In the genomic region with DNA sequence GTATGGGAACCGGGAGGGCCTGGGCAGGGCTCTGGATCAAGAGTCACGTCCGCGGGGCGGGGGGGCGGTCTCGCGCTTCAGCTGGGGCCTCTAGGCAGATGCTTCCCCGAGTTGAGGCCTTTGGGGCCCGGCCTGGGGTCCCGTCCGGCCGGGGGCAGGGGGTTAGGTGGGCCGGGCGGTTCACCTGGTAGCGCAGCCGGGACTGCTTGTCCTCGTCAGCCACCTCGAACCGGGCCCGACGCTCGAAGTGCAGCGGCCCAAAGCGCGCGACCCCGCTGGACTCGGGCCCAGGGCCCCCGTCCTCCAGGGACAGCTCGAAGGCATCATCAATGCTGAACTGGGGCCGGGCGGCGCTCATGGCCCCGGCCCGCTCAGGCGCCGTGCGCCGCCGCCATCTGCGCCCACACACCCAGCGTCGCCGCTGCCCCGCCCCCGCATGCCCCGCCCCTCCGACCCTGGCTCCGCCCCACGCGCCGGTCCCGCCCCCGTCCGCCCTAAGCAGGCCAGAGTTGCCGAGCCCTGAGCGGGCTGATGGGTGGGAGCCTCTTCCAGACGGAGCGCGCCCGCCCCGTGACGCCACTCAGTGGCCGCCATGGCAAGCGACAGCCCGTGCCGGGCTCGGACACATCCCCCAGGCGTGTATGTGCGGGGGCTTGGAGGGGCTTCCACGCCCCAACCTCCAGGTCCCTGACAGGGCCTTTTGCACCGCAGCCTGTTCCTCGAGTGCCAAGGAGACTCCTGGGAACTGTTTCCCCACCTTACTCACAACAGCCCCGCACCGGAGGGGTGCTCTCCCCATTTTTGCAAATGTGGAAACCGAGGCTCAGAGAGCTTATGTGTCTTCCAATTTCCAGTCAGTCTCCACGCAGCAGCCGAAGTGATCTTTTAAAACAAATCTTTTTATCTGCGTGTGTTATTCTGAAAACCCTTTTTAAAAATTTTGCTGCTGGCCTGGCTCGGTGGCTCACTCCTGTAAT, we compare ENCODE assay signal across 8 cellular contexts. TPM values are rescaled to one million over a fixed set of nuclear protein-coding genes. Genes with fewer than 3 reads are reported as not detected.
DNase-seq lines count a peak whose midpoint lies in the region; ATAC-seq, FAIRE-seq and TF ChIP-seq lines count a peak whose summit lies in the region.

A gene with protein sequence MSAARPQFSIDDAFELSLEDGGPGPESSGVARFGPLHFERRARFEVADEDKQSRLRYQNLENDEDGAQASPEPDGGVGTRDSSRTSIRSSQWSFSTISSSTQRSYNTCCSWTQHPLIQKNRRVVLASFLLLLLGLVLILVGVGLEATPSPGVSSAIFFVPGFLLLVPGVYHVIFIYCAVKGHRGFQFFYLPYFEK (minus strand): TSS at position 417 of the 977 bp plus-strand sequence. CDS start 59 bp downstream, at position 358.

- H3K4me1 Mint-ChIP-seq in activated T-cell treated with anti-CD3 and anti-CD28 coated beads, Interleukin-2, amount 50 U/mL, for 72 hours (ENCODE audit: low read depth): peaks cover 44% of the 10 kb centered on the region

- H3K27me3 Mint-ChIP-seq in activated T-cell treated with anti-CD3 and anti-CD28 coated beads, Interleukin-2, amount 50 U/mL, for 72 hours (ENCODE audit: low read depth): no peaks in the 10 kb centered on the region

- H3K4me3 Mint-ChIP-seq in activated T-cell treated with anti-CD3 and anti-CD28 coated beads, Interleukin-2, amount 50 U/mL, for 72 hours: peak within 1 kb of the TSS; percentile 94 to 95

- peak; percentile 51 to 61 (median 55) for TF ChIP-seq CTCF in esophagus muscularis mucosa (IDR thresholded peaks at IDR 0.05)

- no peaks in the 10 kb centered on the region for H3K36me3 ChIP-seq in esophagus muscularis mucosa

- H3K36me3 Mint-ChIP-seq in activated T-cell treated with anti-CD3 and anti-CD28 coated beads, Interleukin-2, amount 50 U/mL, for 72 hours (ENCODE audit: insufficient read depth in 2 of 2): no peaks in the 10 kb centered on the region

- ATAC-seq in GM21515 (IDR thresholded peaks at IDR 0.05; ENCODE audit: unreplicated experiment): peak; percentile 52
- peak; percentile 85 for ATAC-seq in activated T-cell treated with anti-CD3 and anti-CD28 coated beads, Interleukin-2, amount 50 U/mL, for 72 hours (replicated peaks in 1 of 2)

- peak; percentile 54; the same call in 1 of the 2 replicates for TF ChIP-seq RAD21 in Ishikawa (IDR thresholded peaks at IDR 0.05; ENCODE audit: low read depth)

- no peaks in the 10 kb centered on the region for H3K9me3 ChIP-seq in esophagus muscularis mucosa

- no peaks in the 10 kb centered on the region for H3K9me3 Mint-ChIP-seq in activated T-cell treated with anti-CD3 and anti-CD28 coated beads, Interleukin-2, amount 50 U/mL, for 72 hours

- no peaks in the 10 kb centered on the region for H3K27me3 ChIP-seq in esophagus muscularis mucosa

- intact Hi-C loops in esophagus muscularis mucosa (cut with DNase I): loop anchor here (5.0 kb wide), 1 partner anchor 67 kb away; a partner anchor contains a TSS

- no peak for FAIRE-seq in RCC 7860 (lab: Jason Lieb, UNC)

- TF ChIP-seq EP300 in Ishikawa (IDR thresholded peaks at IDR 0.05; ENCODE audit: borderline replicate concordance) (no peak), esophagus muscularis mucosa (IDR thresholded peaks at IDR 0.05) (no peak)

- H3K27ac ChIP-seq in esophagus muscularis mucosa (replicated peaks in 1 of 4): peak within 1 kb of the TSS; percentile 89 to 93 (median 92)

- DNase-seq in DMS 273 treated with DMSO at 0.1 percent for 48 hours (lab: John Stamatoyannopoulos, UW) (peak; percentile 39), RCC 7860 (ENCODE audit: low spot score) (peak; percentile 76), esophagus muscularis mucosa (ENCODE audit: extremely low spot score) (peak; percentile 97), myocyte (ENCODE audit: low read depth) (peak; percentile 93)
- peak; percentile 92 to 95 for DNase-seq in activated T-cell treated with anti-CD3 and anti-CD28 coated beads, Interleukin-2, amount 50 U/mL, for 72 hours
- peak; percentile 84 to 88 for DNase-seq in stimulated activated CD8-positive, alpha-beta memory T cell treated with anti-CD3 and anti-CD28 coated beads, Interleukin-7, amount 100 ng/mL, for 4 hours (ENCODE audit: low read depth in 2 of 2)

- H3K27ac Mint-ChIP-seq in activated T-cell treated with anti-CD3 and anti-CD28 coated beads, Interleukin-2, amount 50 U/mL, for 72 hours: peak within 1 kb of the TSS; percentile 43

- 17% methylated on average over 6 of the region's 81 CpGs for WGBS in esophagus muscularis mucosa

- peak within 1 kb of the TSS; percentile 71 to 95 (median 88) for H3K4me3 ChIP-seq in esophagus muscularis mucosa

- peak; percentile 41 for TF ChIP-seq POLR2A in esophagus muscularis mucosa (IDR thresholded peaks at IDR 0.05; ENCODE audit: low read depth)

- H3K4me1 ChIP-seq in esophagus muscularis mucosa: peaks cover 25 to 52% (median 46%) of the 10 kb centered on the region in 4 donors

TF ChIP-seq in Ishikawa, 13 proteins besides CTCF, POLR2A, EP300 and RAD21:
- TF ChIP-seq, protein P1, sequence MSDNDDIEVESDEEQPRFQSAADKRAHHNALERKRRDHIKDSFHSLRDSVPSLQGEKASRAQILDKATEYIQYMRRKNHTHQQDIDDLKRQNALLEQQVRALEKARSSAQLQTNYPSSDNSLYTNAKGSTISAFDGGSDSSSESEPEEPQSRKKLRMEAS (IDR thresholded peaks at IDR 0.05): peak; percentile 63
- TF ChIP-seq, protein P2, sequence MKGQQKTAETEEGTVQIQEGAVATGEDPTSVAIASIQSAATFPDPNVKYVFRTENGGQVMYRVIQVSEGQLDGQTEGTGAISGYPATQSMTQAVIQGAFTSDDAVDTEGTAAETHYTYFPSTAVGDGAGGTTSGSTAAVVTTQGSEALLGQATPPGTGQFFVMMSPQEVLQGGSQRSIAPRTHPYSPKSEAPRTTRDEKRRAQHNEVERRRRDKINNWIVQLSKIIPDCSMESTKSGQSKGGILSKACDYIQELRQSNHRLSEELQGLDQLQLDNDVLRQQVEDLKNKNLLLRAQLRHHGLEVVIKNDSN (IDR thresholded peaks at IDR 0.05): peak; percentile 45; the same call in 1 of the 2 replicates
- TF ChIP-seq CREB1 (IDR thresholded peaks at IDR 0.05; ENCODE audit: low read depth): peak; percentile 61; the same call in 1 of the 2 replicates
- no peak for TF ChIP-seq CEBPB (IDR thresholded peaks at IDR 0.05)
- no peak for TF ChIP-seq TEAD4 (IDR thresholded peaks at IDR 0.05)
- TF ChIP-seq TAF1 (IDR thresholded peaks at IDR 0.05; ENCODE audit: low read depth): peak; percentile 81
- no peak for TF ChIP-seq FOXM1 (IDR thresholded peaks at IDR 0.05; ENCODE audit: borderline replicate concordance, low read depth)
- TF ChIP-seq YY1 (IDR thresholded peaks at IDR 0.05; ENCODE audit: low read depth): peak; percentile 89
- TF ChIP-seq NFIC (IDR thresholded peaks at IDR 0.05): no peak
- TF ChIP-seq, protein P3, sequence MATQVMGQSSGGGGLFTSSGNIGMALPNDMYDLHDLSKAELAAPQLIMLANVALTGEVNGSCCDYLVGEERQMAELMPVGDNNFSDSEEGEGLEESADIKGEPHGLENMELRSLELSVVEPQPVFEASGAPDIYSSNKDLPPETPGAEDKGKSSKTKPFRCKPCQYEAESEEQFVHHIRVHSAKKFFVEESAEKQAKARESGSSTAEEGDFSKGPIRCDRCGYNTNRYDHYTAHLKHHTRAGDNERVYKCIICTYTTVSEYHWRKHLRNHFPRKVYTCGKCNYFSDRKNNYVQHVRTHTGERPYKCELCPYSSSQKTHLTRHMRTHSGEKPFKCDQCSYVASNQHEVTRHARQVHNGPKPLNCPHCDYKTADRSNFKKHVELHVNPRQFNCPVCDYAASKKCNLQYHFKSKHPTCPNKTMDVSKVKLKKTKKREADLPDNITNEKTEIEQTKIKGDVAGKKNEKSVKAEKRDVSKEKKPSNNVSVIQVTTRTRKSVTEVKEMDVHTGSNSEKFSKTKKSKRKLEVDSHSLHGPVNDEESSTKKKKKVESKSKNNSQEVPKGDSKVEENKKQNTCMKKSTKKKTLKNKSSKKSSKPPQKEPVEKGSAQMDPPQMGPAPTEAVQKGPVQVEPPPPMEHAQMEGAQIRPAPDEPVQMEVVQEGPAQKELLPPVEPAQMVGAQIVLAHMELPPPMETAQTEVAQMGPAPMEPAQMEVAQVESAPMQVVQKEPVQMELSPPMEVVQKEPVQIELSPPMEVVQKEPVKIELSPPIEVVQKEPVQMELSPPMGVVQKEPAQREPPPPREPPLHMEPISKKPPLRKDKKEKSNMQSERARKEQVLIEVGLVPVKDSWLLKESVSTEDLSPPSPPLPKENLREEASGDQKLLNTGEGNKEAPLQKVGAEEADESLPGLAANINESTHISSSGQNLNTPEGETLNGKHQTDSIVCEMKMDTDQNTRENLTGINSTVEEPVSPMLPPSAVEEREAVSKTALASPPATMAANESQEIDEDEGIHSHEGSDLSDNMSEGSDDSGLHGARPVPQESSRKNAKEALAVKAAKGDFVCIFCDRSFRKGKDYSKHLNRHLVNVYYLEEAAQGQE (IDR thresholded peaks at IDR 0.05; ENCODE audit: low read depth): no peak; the same call in 1 of the 2 replicates
- 0 out of 2 replicates have a peak, but pooled peaks have one; percentile 7 for TF ChIP-seq TCF12 (IDR thresholded peaks at IDR 0.05; ENCODE audit: low read depth)
- TF ChIP-seq EGR1 (IDR thresholded peaks at IDR 0.05): peak; percentile 77
- TF ChIP-seq ZBTB7A (IDR thresholded peaks at IDR 0.05; ENCODE audit: low read depth): peak; percentile 94

RNA-seq across cellular contexts. Expression of the gene that starts here (rescaled TPM):
- 10 to 100 TPM; 53.2 to 59.7 TPM for total RNA-seq in activated T-cell treated with anti-CD3 and anti-CD28 coated beads, Interleukin-2, amount 50 U/mL, for 72 hours
- total RNA-seq in esophagus muscularis mucosa (10 to 100 TPM; 36.1 to 48.7 (median 46.2) TPM), myocyte (62.2 and 144 TPM in 2 replicates)
- 134 TPM for polyA plus RNA-seq in myocyte (2012)

Comparison
In these comparisons a context has a peak if more than half of its experiments do, and no peak if none do; other contexts are left out.
1. Peak in every context shown above with its lines: DNase-seq, ATAC-seq, H3K4me3 ChIP-seq and H3K27ac ChIP-seq.
2. DNase-seq: peak in every context shown above with its lines; median percentile 97 in esophagus muscularis mucosa; 94 in activated T-cell treated with anti-CD3 and anti-CD28 coated beads, Interleukin-2, amount 50 U/mL, for 72 hours; 93 in myocyte; 86 in stimulated activated CD8-positive, alpha-beta memory T cell treated with anti-CD3 and anti-CD28 coated beads, Interleukin-7, amount 100 ng/mL, for 4 hours; 76 in RCC 7860; 39 in DMS 273 treated with DMSO at 0.1 percent for 48 hours.